Comparison of ENCODE assay signal across 18 cellular contexts in the genomic region with DNA sequence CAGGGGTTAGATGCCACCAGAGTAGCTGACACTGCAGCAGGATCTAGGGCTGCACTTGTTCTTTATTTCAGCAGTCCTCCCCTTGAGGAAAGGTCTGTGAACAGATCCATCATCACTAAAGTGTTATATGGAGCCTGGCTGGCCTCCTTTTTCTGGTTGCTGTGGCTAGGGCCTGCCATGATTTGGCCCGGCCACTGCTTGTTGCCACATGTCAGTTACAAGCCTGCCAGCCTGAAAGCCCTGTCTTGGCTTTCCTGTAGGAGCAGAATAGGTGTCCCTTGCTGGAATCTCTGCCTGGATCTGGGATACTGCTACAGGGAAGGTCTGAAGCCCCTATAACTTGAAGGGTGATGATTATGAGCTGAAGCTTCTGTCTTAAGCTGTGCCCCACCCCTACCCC.
DNase-seq lines count a peak whose midpoint lies in the region; ATAC-seq and TF ChIP-seq lines count a peak whose summit lies in the region.
"Had no signal": no experiment of that assay in that cellular context is flagged by ENCODE, and none has a peak within 500 bp of the region (broad histone marks: within the 10 kb centered on the region; RNA-seq: fewer than 3 reads in every experiment).

No MANE protein-coding gene starts in this region.

- DNase-seq in left ventricle myocardium inferior = no peak
- no peak for DNase-seq in left ventricle myocardium superior
- peak in 1 of 10 donors; percentile 10 for DNase-seq in dorsolateral prefrontal cortex
- no peak for DNase-seq in uterus
- no peak for DNase-seq in NCI-H2227 treated with DMSO at 0.1 percent for 48 hours (lab: John Stamatoyannopoulos, UW)
- no peak for DNase-seq in activated naive CD4-positive, alpha-beta T cell treated with Interleukin-2 at 50 U/mL for 16 hours
- DNase-seq: CD8-positive, alpha-beta memory T cell; DMS79 treated with DMSO at 0.1 percent for 48 hours; HCEC 1CT; KG1; NCI-H1048; NCI-H1436 treated with DMSO at 0.1 percent for 48 hours; NCI-H2081; NCI-H524 treated with DMSO at 0.1 percent for 48 hours had no signal

- H3K27ac ChIP-seq in left ventricle myocardium inferior (replicated peaks) (peak overlapping the region; percentile 36), dorsolateral prefrontal cortex (peak overlapping the region in 56 of 59 donors; percentile 8 to 93 (median 81)), skeletal muscle tissue (ENCODE audit: low read depth, low read length) (peak overlapping the region; percentile 51), uterus (peak overlapping the region; percentile 17 to 49)

- H3K4me3 ChIP-seq in left ventricle myocardium inferior (no peak overlapping the region), dorsolateral prefrontal cortex (no peak overlapping the region), skeletal muscle tissue (ENCODE audit: low read length in 3 of 3) (no peak overlapping the region), uterus (no peak overlapping the region)

- H3K36me3 ChIP-seq in left ventricle myocardium inferior = no peaks in the 10 kb centered on the region
- H3K36me3 ChIP-seq in skeletal muscle tissue (ENCODE audit: control insufficient read depth in 3 of 3, insufficient read depth in 3 of 3, low read length in 3 of 3) = no peaks in the 10 kb centered on the region
- H3K36me3 ChIP-seq in uterus = no peaks in the 10 kb centered on the region

- TF ChIP-seq CTCF in left ventricle myocardium inferior (IDR thresholded peaks at IDR 0.05; ENCODE audit: borderline replicate concordance) = no peak
- no peak for TF ChIP-seq CTCF in dorsolateral prefrontal cortex (IDR thresholded peaks at IDR 0.05 in 54 of 56, conservative IDR thresholded peaks at IDR 0.05 in 2 of 56; ENCODE audit: low read depth in 1 of 56, partially characterized antibody in 56 of 56)
- TF ChIP-seq CTCF in uterus (IDR thresholded peaks at IDR 0.05) = no peak

- TF ChIP-seq POLR2A in uterus (IDR thresholded peaks at IDR 0.05) = no peak

- peaks cover 30% of the 10 kb centered on the region for H3K4me1 ChIP-seq in left ventricle myocardium inferior
- H3K4me1 ChIP-seq in skeletal muscle tissue (ENCODE audit: control insufficient read depth in 3 of 3, insufficient read depth in 3 of 3, low read length in 3 of 3) = peaks cover 36 to 44% (median 37%) of the 10 kb centered on the region in 3 donors
- no peaks in the 10 kb centered on the region for H3K4me1 ChIP-seq in uterus

- ATAC-seq in left ventricle myocardium superior = no peak
- no peak for ATAC-seq in HG02973 (IDR thresholded peaks at IDR 0.05; ENCODE audit: unreplicated experiment)
- ATAC-seq: HepG2, Panc1 had no signal

- intact Hi-C loops in left ventricle myocardium inferior (cut with micrococcal nuclease) = no loop called here
- intact Hi-C loops in left ventricle myocardium superior (cut with micrococcal nuclease) = no loop called here
- intact Hi-C loops in dorsolateral prefrontal cortex (cut with DNase I) = loop anchor here (5.0 to 10.0 kb wide), 3 partner anchors 173 to 264 kb away; no protein-coding TSS in a partner anchor
- intact Hi-C loops in uterus (cut with DNase I; ENCODE audit: low total_unique reads) = loop anchor here (10.0 kb wide), 1 partner anchor 454 kb away; no protein-coding TSS in a partner anchor

- H3K27me3 ChIP-seq in left ventricle myocardium inferior (ENCODE audit: low read depth) (no peaks in the 10 kb centered on the region), dorsolateral prefrontal cortex (no peaks in the 10 kb centered on the region), skeletal muscle tissue (ENCODE audit: control insufficient read depth in 3 of 3, insufficient read depth in 3 of 3, low read length in 3 of 3) (no peaks in the 10 kb centered on the region), uterus (no peaks in the 10 kb centered on the region)

- peak overlapping the region in 1 of 3 donors; percentile 37 for H3K9ac ChIP-seq in skeletal muscle tissue (ENCODE audit: low read depth in 1 of 3, low read length in 3 of 3)

- no peaks in the 10 kb centered on the region for H3K9me3 ChIP-seq in left ventricle myocardium inferior (replicated peaks)
- no peaks in the 10 kb centered on the region for H3K9me3 ChIP-seq in skeletal muscle tissue (ENCODE audit: control insufficient read depth in 3 of 3, low read length in 3 of 3)
- H3K9me3 ChIP-seq in uterus = no peaks in the 10 kb centered on the region

Comparison
In these comparisons a context has a peak if more than half of its experiments do, and no peak if none do; other contexts are left out.
1. intact Hi-C loops: an anchor here in dorsolateral prefrontal cortex (5.0 to 10.0 kb wide) and uterus (10.0 kb wide); none called in left ventricle myocardium inferior and left ventricle myocardium superior.